In the genomic region with DNA sequence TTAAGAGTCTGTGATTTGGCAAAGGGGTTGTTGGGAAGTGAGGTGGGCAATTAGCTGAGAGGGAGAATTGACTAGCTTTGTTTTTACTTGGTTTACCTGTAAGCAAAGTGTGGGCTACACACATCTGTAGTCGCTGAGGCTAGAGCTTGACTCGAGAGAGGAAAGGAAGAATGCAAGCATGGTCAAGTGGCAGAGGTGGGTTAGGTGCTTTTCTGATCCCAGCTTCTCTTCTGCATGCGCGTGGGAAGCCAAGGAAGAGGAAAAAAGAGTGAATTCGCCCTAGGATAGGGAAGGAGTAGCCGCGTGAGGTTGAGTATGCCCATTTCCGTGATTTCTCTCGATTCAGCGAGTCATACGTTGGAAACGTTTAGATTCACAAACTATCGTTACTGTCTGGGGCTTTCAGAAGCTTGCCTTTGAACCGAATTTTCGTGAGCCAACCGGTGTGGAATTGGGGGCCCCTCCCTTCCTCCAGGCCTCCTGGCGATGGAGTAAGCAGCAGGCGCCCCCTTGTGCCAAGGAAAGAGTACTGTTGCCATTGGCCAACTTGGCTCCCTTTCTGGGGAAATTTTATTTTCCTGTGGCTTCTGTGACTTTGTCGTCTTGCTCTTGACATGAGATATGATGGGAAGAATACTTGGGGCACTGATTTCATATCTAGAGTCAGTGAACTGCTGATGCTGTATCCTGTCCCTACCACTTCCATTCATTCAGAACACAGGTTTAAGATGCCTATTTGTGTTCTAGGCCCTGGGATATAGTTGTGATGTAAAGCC, we compare ENCODE assay signal across 8 cellular contexts. TPM values are rescaled to one million over a fixed set of nuclear protein-coding genes. Genes with fewer than 3 reads are reported as not detected.
A peak's percentile ranks its signal among the peaks of the same experiment; 100 is the strongest.
DNase-seq lines count a peak whose midpoint lies in the region; ATAC-seq and TF ChIP-seq lines count a peak whose summit lies in the region.

No MANE protein-coding gene starts in this region.

- no peak for TF ChIP-seq POLR2A in lower leg skin (IDR thresholded peaks at IDR 0.05)

- H3K9me3 ChIP-seq in duodenal mucosa (ENCODE audit: control insufficient read depth in 1 of 2, low read length in 2 of 2), result no peaks in the 10 kb centered on the region

- peak overlapping the region; percentile 99 for H3K27ac ChIP-seq in duodenal mucosa (ENCODE audit: low read depth, low read length)

- DNase-seq in Caki2 (ENCODE audit: low read depth) (peak; percentile 76), NCI-H526 treated with DMSO at 0.1 percent for 48 hours (lab: John Stamatoyannopoulos, UW) (peak; percentile 65), lower leg skin (ENCODE audit: low spot score in 2 of 2) (peak; percentile 87 to 97)
- DNase-seq in activated CD4-positive, alpha-beta T cell treated with anti-CD3 and anti-CD28 coated beads, Interleukin-2, amount 50 U/mL, for 48 hours, result peak; percentile 86 to 92
- peak; percentile 78 to 89 for DNase-seq in stimulated activated CD4-positive, alpha-beta T cell treated with anti-CD3 and anti-CD28 coated beads, Interleukin-4, amount 100 ng/mL, for 4 hours

- H3K36me3 ChIP-seq in duodenal mucosa (ENCODE audit: control insufficient read depth in 1 of 2, insufficient read depth in 2 of 2, low read length in 2 of 2), result peaks cover 0 to 4% of the 10 kb centered on the region in 2 donors

- H3K4me1 ChIP-seq in duodenal mucosa (ENCODE audit: control insufficient read depth in 1 of 2, insufficient read depth in 2 of 2, low read length in 2 of 2), result peaks cover 32 to 40% of the 10 kb centered on the region in 2 donors

- no peaks in the 10 kb centered on the region for H3K27me3 ChIP-seq in duodenal mucosa (ENCODE audit: control insufficient read depth in 1 of 2, insufficient read depth in 2 of 2, low read length in 2 of 2)

- peak in 1 of 3 donors; percentile 81 for TF ChIP-seq CTCF in lower leg skin (IDR thresholded peaks at IDR 0.05)

- WGBS in lower leg skin, 2 donors, result 0 to 1% methylated on average over 19 of the region's 19 CpGs

- in situ Hi-C loops in Caki2 (cut with HindIII; ENCODE audit: low pct_unique_long_range_greater_than_20kb, low sequenced_read_pairs), result no loop called here

- H3K9ac ChIP-seq in duodenal mucosa (ENCODE audit: low read depth in 1 of 2, low read length in 2 of 2), result peak overlapping the region; percentile 97 to 98

- peak; percentile 26 for ATAC-seq in HG03354 (IDR thresholded peaks at IDR 0.05; ENCODE audit: poor library complexity, severe bottlenecking, unreplicated experiment)
- no peak for ATAC-seq in GM19328 (IDR thresholded peaks at IDR 0.05; ENCODE audit: unreplicated experiment)

- H3K4me3 ChIP-seq in duodenal mucosa (ENCODE audit: low read depth in 1 of 2, low read length in 2 of 2) (peak overlapping the region; percentile 96 to 98), lower leg skin (ENCODE audit: low read depth, poor library complexity, severe bottlenecking) (peak overlapping the region; percentile 69)

- intact Hi-C loops in lower leg skin (cut with DNase I; ENCODE audit: low total_unique reads), result loop anchor here (10.0 kb wide), 1 partner anchor 94 kb away; the partner anchor contains the start of gene ARID1A

RNA-seq across cellular contexts. Expression of gene PIGV, which starts 1.3 kb away (rescaled TPM):
- 14.7 and 35.1 TPM in 2 replicates for total RNA-seq in Caki2 (2014; rRNA removed; shearing (Covaris generic); ENCODE audit: low replicate concordance)
- 10 to 100 TPM; 18.2 to 39.3 (median 27.1) TPM for total RNA-seq in lower leg skin

RNA-seq across cellular contexts. Expression of gene ZDHHC18, which starts 37.5 kb away (rescaled TPM):
- 17.4 and 23.5 TPM in 2 replicates for total RNA-seq in Caki2 (2014; rRNA removed; shearing (Covaris generic); ENCODE audit: low replicate concordance)
- total RNA-seq in lower leg skin, result 10 to 100 TPM; 14.1 to 28.4 (median 18.8) TPM
